In genomic region chr3:53129344-53129743, GRCh38 we compare ENCODE assay signal across 8 cellular contexts. TPM values are rescaled to one million over a fixed set of nuclear protein-coding genes. Genes with fewer than 3 reads are reported as not detected.
DNase-seq lines count a peak whose midpoint lies in the region; ATAC-seq and TF ChIP-seq lines count a peak whose summit lies in the region.

No MANE protein-coding gene starts in this region.

- no peaks in the 10 kb centered on the region for H3K9me3 ChIP-seq in ectodermal cell (ENCODE audit: control insufficient read depth, low read length)
- no peaks in the 10 kb centered on the region for H3K9me3 ChIP-seq in neural cell (ENCODE audit: low read length)

- no peaks in the 10 kb centered on the region for H4K20me1 ChIP-seq in neural cell (ENCODE audit: insufficient read depth)

- H3K36me3 Mint-ChIP-seq in CD14-positive monocyte: peaks cover 24 to 26% of the 10 kb centered on the region in 2 donors

- H3K27ac ChIP-seq in ectodermal cell (ENCODE audit: insufficient read depth, low read depth, low read length, poor library complexity, severe bottlenecking) (no peak overlapping the region), neural cell (ENCODE audit: low read length) (no peak overlapping the region)

- in situ Hi-C loops in ACHN (cut with HindIII; ENCODE audit: low pct_ligation_motif_present, low pct_unique_long_range_greater_than_20kb, low sequenced_read_pairs): no loop called here

- no peaks in the 10 kb centered on the region for H3K9me3 Mint-ChIP-seq in CD14-positive monocyte

- no peak overlapping the region for H2AFZ ChIP-seq in neural cell (ENCODE audit: low read depth, low read length)

- WGBS in ectodermal cell, 2 experiments: 93 to 95% methylated on average over 3 of the region's 3 CpGs

- TF ChIP-seq POLR2A in NB4 (IDR thresholded peaks at IDR 0.05; ENCODE audit: extremely low read depth, insufficient read length): no peak

- no peak for TF ChIP-seq EP300 in neural cell (conservative IDR thresholded peaks at IDR 0.05; ENCODE audit: poor library complexity, severe bottlenecking)

- no peaks in the 10 kb centered on the region for H3K27me3 Mint-ChIP-seq in CD14-positive monocyte (ENCODE audit: low read depth in 3 of 3)

- H3K9me2 ChIP-seq in neural cell (ENCODE audit: insufficient read depth, low read length): no peaks in the 10 kb centered on the region

- H3K79me2 ChIP-seq in neural cell (replicated peaks; ENCODE audit: insufficient read depth, low read length): peaks cover 11% of the 10 kb centered on the region

- TF ChIP-seq RAD21 in neural cell (conservative IDR thresholded peaks at IDR 0.05): no peak

- peak overlapping the region; percentile 88 for H3K9ac ChIP-seq in neural cell (ENCODE audit: low read length)

- H3K4me2 ChIP-seq in neural cell (ENCODE audit: low read length): peak overlapping the region; percentile 85

- H3K27me3 ChIP-seq in ectodermal cell (ENCODE audit: control insufficient read depth, insufficient read depth, low read length, poor library complexity, severe bottlenecking) (no peaks in the 10 kb centered on the region), neural cell (ENCODE audit: insufficient read depth, low read depth, low read length) (no peaks in the 10 kb centered on the region)

- no peak for DNase-seq in CD14-positive monocyte (ENCODE audit: low spot score)
- peak; percentile 12 for DNase-seq in NB4 (ENCODE audit: low read depth)
- no peak for DNase-seq in ACHN

- peak overlapping the region in 6 of 7 donors; percentile 98 to 100 (median 99) for H3K27ac Mint-ChIP-seq in CD14-positive monocyte

- H3K36me3 ChIP-seq in ectodermal cell (ENCODE audit: control insufficient read depth, insufficient read depth, low read length) (peaks cover 10% of the 10 kb centered on the region), neural cell (ENCODE audit: insufficient read depth, low read length) (no peaks in the 10 kb centered on the region)

- no peaks in the 10 kb centered on the region for H3K4me1 ChIP-seq in ectodermal cell (ENCODE audit: control insufficient read depth, insufficient read depth, low read length)

- H3K4me3 Mint-ChIP-seq in CD14-positive monocyte: peak overlapping the region; percentile 78 to 94

- TF ChIP-seq CTCF in CD14-positive monocyte (IDR thresholded peaks at IDR 0.05) (no peak), NB4 (IDR thresholded peaks at IDR 0.05; ENCODE audit: low read depth, low read length) (no peak), neural cell (IDR thresholded peaks at IDR 0.05; ENCODE audit: poor library complexity, severe bottlenecking) (no peak)

- ATAC-seq in GM18873 (IDR thresholded peaks at IDR 0.05; ENCODE audit: low FRiP score, unreplicated experiment) (no peak), HG02973 (IDR thresholded peaks at IDR 0.05; ENCODE audit: unreplicated experiment) (no peak)
- ATAC-seq in activated CD4-positive, CD25-positive, alpha-beta regulatory T cell treated with anti-CD3 and anti-CD28 coated beads, Interleukin-2, amount 50 U/mL, for 24 hours: no peak

- peaks cover 39% of the 10 kb centered on the region for H3K4me1 Mint-ChIP-seq in CD14-positive monocyte

- intact Hi-C loops in CD14-positive monocyte (cut with micrococcal nuclease): no loop called here

- no peaks in the 10 kb centered on the region for H3F3A ChIP-seq in neural cell (ENCODE audit: insufficient read depth, low read length, poor library complexity, severe bottlenecking)

- H3K4me3 ChIP-seq in NB4 (ENCODE audit: low read depth, low read length) (peak overlapping the region; percentile 100), ectodermal cell (ENCODE audit: insufficient read depth, low read depth, low read length) (peak overlapping the region; percentile 100), neural cell (ENCODE audit: low read length) (peak overlapping the region; percentile 76)

TF ChIP-seq in neural cell, 6 proteins besides CTCF, POLR2A, EP300 and RAD21:
- no peak for TF ChIP-seq REST (IDR thresholded peaks at IDR 0.05; ENCODE audit: borderline replicate concordance)
- TF ChIP-seq TAF1 (IDR thresholded peaks at IDR 0.05; ENCODE audit: low read depth): no peak
- TF ChIP-seq MXI1 (conservative IDR thresholded peaks at IDR 0.05; ENCODE audit: poor library complexity, severe bottlenecking): no peak
- TF ChIP-seq SMC3 (conservative IDR thresholded peaks at IDR 0.05; ENCODE audit: poor library complexity): no peak
- TF ChIP-seq EZH2 (IDR thresholded peaks at IDR 0.05; ENCODE audit: borderline replicate concordance, insufficient read depth, low read length, poor library complexity, severe bottlenecking): no peak
- TF ChIP-seq POLR2AphosphoS5 (IDR thresholded peaks at IDR 0.05): no peak

RNA-seq across cellular contexts. Expression of gene RFT1, which starts 0.9 kb away (rescaled TPM):
- polyA plus RNA-seq in CD14-positive monocyte (10 to 100 TPM; 25.6 to 34.9 TPM), neural cell (6.1 and 10.2 TPM in 2 replicates)
- 28.5 TPM for polyA plus RNA-seq in ectodermal cell (2013, experiment 1 of 4)
- 28.9 TPM for polyA plus RNA-seq in ectodermal cell (2013, experiment 2 of 4)
- 17.2 TPM for polyA plus RNA-seq in ectodermal cell (2013, experiment 3 of 4)
- polyA plus RNA-seq in ectodermal cell (2013, experiment 4 of 4): 23.1 TPM
- polyA minus RNA-seq in neural cell: 13.1 and 13.5 TPM in 2 replicates

RNA-seq across cellular contexts. Expression of gene PRKCD, which starts 31.7 kb away (rescaled TPM):
- polyA plus RNA-seq in CD14-positive monocyte (100 to 1,000 TPM; 123 to 158 TPM), neural cell (not detected in 2 replicates)
- polyA plus RNA-seq in ectodermal cell (2013, experiment 1 of 4): 17.3 TPM
- 16.2 TPM for polyA plus RNA-seq in ectodermal cell (2013, experiment 2 of 4)
- 13.9 TPM for polyA plus RNA-seq in ectodermal cell (2013, experiment 3 of 4)
- polyA plus RNA-seq in ectodermal cell (2013, experiment 4 of 4): 14.6 TPM
- polyA minus RNA-seq in neural cell: not detected in 2 replicates

Comparison
In these comparisons a context has a peak if more than half of its experiments do, and no peak if none do; other contexts are left out.
1. RNA of gene PRKCD, which starts 31.7 kb away (polyA plus RNA-seq): 123 to 158 TPM in CD14-positive monocyte; not detected in neural cell; every median in the first group is over 100 times any median in the second.
2. Peak in every context shown above with its lines, with median percentiles within 50 percentile points of each other: H3K4me3 ChIP-seq.